In genomic region chr10:133376183-133376582, GRCh38 we compare ENCODE assay signal across 13 cellular contexts. TPM values are rescaled to one million over a fixed set of nuclear protein-coding genes. Genes with fewer than 3 reads are reported as not detected.
DNase-seq lines count a peak whose midpoint lies in the region; ATAC-seq and TF ChIP-seq lines count a peak whose summit lies in the region.
"Not testable (repeated sequence)": the region's sequence is repeated elsewhere in the genome, so short reads cannot be mapped to it uniquely, and the experiment has no call there.
"Had no signal": no experiment of that assay in that cellular context is flagged by ENCODE, and none has a peak within 500 bp of the region (broad histone marks: within the 10 kb centered on the region; RNA-seq: fewer than 3 reads in every experiment).

No MANE protein-coding gene starts in this region.

- not testable (repeated sequence) for H3K9me3 ChIP-seq in CD4-positive, alpha-beta T cell (ENCODE audit: control insufficient read depth, low read length)

- H3K4me1 Mint-ChIP-seq in CD4-positive, alpha-beta T cell (ENCODE audit: low read depth); activated naive CD8-positive, alpha-beta T cell treated with anti-CD3 and anti-CD28 coated beads, Interleukin-2, amount 10 ng/mL, durations not matched to agents 7 days and 5 days: not testable (repeated sequence)
- peaks cover 6 to 24% (median 14%) of the 10 kb centered on the region in 3 donors for H3K4me1 Mint-ChIP-seq in T-cell
- H3K4me1 Mint-ChIP-seq in activated T-cell treated with anti-CD3 and anti-CD28 coated beads, Interleukin-2, amount 50 U/mL, for 4 hours (ENCODE audit: low read depth) = peaks cover 16% of the 10 kb centered on the region
- H3K4me1 Mint-ChIP-seq in dendritic cell treated with granulocyte-macrophage colony-stimulating factor and Interleukin-4, amounts not matched to agents 40 ng/mL and 50 ng/mL, for 4 days (ENCODE audit: low read depth) = peaks cover 72% of the 10 kb centered on the region
- peaks cover 22% of the 10 kb centered on the region for H3K4me1 Mint-ChIP-seq in memory B cell
- H3K4me1 Mint-ChIP-seq in nephron = peaks cover 20% of the 10 kb centered on the region

- H3K9me3 Mint-ChIP-seq in CD4-positive, alpha-beta T cell; T-cell; activated T-cell treated with anti-CD3 and anti-CD28 coated beads, Interleukin-2, amount 50 U/mL, for 4 hours; activated naive CD8-positive, alpha-beta T cell treated with anti-CD3 and anti-CD28 coated beads, Interleukin-2, amount 10 ng/mL, durations not matched to agents 7 days and 5 days; dendritic cell treated with granulocyte-macrophage colony-stimulating factor and Interleukin-4, amounts not matched to agents 40 ng/mL and 50 ng/mL, for 4 days; memory B cell; nephron: not testable (repeated sequence)

- not testable (repeated sequence) for H3K27me3 Mint-ChIP-seq in CD4-positive, alpha-beta T cell; T-cell; activated T-cell treated with anti-CD3 and anti-CD28 coated beads, Interleukin-2, amount 50 U/mL, for 4 hours (ENCODE audit: low read depth); dendritic cell treated with granulocyte-macrophage colony-stimulating factor and Interleukin-4, amounts not matched to agents 40 ng/mL and 50 ng/mL, for 4 days; memory B cell; nephron (ENCODE audit: low read depth)
- H3K27me3 Mint-ChIP-seq in activated naive CD8-positive, alpha-beta T cell treated with anti-CD3 and anti-CD28 coated beads, Interleukin-2, amount 10 ng/mL, durations not matched to agents 7 days and 5 days = peaks cover 12% of the 10 kb centered on the region

- intact Hi-C loops in CD4-positive, alpha-beta T cell (cut with DNase I, micrococcal nuclease) = loop anchor here in 1 of 2 experiments (5.0 kb wide), 2 partner anchors 839 to 1069 kb away; partner anchors contain the start of genes INPP5A and STK32C
- intact Hi-C loops in dendritic cell treated with granulocyte-macrophage colony-stimulating factor and Interleukin-4, amounts not matched to agents 40 ng/mL and 50 ng/mL, for 4 days (cut with micrococcal nuclease) = not testable (repeated sequence)

- not testable (repeated sequence) for H3K36me3 Mint-ChIP-seq in CD4-positive, alpha-beta T cell (ENCODE audit: low read depth); T-cell; activated T-cell treated with anti-CD3 and anti-CD28 coated beads, Interleukin-2, amount 50 U/mL, for 4 hours (ENCODE audit: insufficient read depth); activated naive CD8-positive, alpha-beta T cell treated with anti-CD3 and anti-CD28 coated beads, Interleukin-2, amount 10 ng/mL, durations not matched to agents 7 days and 5 days; memory B cell; nephron (ENCODE audit: low read depth)
- H3K36me3 Mint-ChIP-seq in dendritic cell treated with granulocyte-macrophage colony-stimulating factor and Interleukin-4, amounts not matched to agents 40 ng/mL and 50 ng/mL, for 4 days (ENCODE audit: low read depth) = peaks cover 29% of the 10 kb centered on the region

- H3K27me3 ChIP-seq in CD4-positive, alpha-beta T cell (ENCODE audit: control insufficient read depth, insufficient read depth, low read length) = not testable (repeated sequence)

- not testable (repeated sequence) for DNase-seq in CD4-positive, alpha-beta T cell; T-cell; activated T-cell treated with anti-CD3 and anti-CD28 coated beads, Interleukin-2, amount 50 U/mL, for 4 hours; activated naive CD8-positive, alpha-beta T cell treated with anti-CD3 and anti-CD28 coated beads, Interleukin-2, amount 10 ng/mL, durations not matched to agents 7 days and 5 days; memory B cell (ENCODE audit: low spot score in 2 of 2); substantia nigra (lab: John Stamatoyannopoulos, UW)

- H3K4me3 Mint-ChIP-seq in CD4-positive, alpha-beta T cell = peak overlapping the region; percentile 87
- peak overlapping the region; percentile 32 to 73 (median 73) for H3K4me3 Mint-ChIP-seq in T-cell
- H3K4me3 Mint-ChIP-seq in activated T-cell treated with anti-CD3 and anti-CD28 coated beads, Interleukin-2, amount 50 U/mL, for 4 hours = peak overlapping the region; percentile 44
- H3K4me3 Mint-ChIP-seq in activated naive CD8-positive, alpha-beta T cell treated with anti-CD3 and anti-CD28 coated beads, Interleukin-2, amount 10 ng/mL, durations not matched to agents 7 days and 5 days = peak overlapping the region; percentile 37
- not testable (repeated sequence) for H3K4me3 Mint-ChIP-seq in dendritic cell treated with granulocyte-macrophage colony-stimulating factor and Interleukin-4, amounts not matched to agents 40 ng/mL and 50 ng/mL, for 4 days
- peak overlapping the region; percentile 63 for H3K4me3 Mint-ChIP-seq in memory B cell
- peak overlapping the region; percentile 65 to 71 (median 69) for H3K4me3 Mint-ChIP-seq in nephron

- TF ChIP-seq CTCF in CD4-positive, alpha-beta T cell (IDR thresholded peaks at IDR 0.05); nephron (IDR thresholded peaks at IDR 0.05; ENCODE audit: unreplicated experiment in 3 of 3): not testable (repeated sequence)

- H3K27ac Mint-ChIP-seq in CD4-positive, alpha-beta T cell = peak overlapping the region; percentile 33
- H3K27ac Mint-ChIP-seq in T-cell (peak overlapping the region in 1 of 2 donors; percentile 36), nephron (peak overlapping the region in 1 of 3 experiments; percentile 54)
- peak overlapping the region; percentile 56 for H3K27ac Mint-ChIP-seq in activated naive CD8-positive, alpha-beta T cell treated with anti-CD3 and anti-CD28 coated beads, Interleukin-2, amount 10 ng/mL, durations not matched to agents 7 days and 5 days
- H3K27ac Mint-ChIP-seq in dendritic cell treated with granulocyte-macrophage colony-stimulating factor and Interleukin-4, amounts not matched to agents 40 ng/mL and 50 ng/mL, for 4 days = peak overlapping the region; percentile 93
- H3K27ac Mint-ChIP-seq in memory B cell = not testable (repeated sequence)

- H3K27ac ChIP-seq in CD4-positive, alpha-beta T cell (ENCODE audit: low read depth, low read length) = not testable (repeated sequence)
- H3K27ac ChIP-seq in substantia nigra (ENCODE audit: low read depth, low read length, poor library complexity, severe bottlenecking) = peak overlapping the region; percentile 93

- POLR2A ChIA-PET in CD4-positive, alpha-beta T cell (lab: Charles Lee); T-cell (lab: Charles Lee); activated naive CD8-positive, alpha-beta T cell treated with anti-CD3 and anti-CD28 coated beads, Interleukin-2, amount 10 ng/mL, durations not matched to agents 7 days and 5 days (lab: Charles Lee): not testable (repeated sequence)

- CTCF ChIA-PET in CD4-positive, alpha-beta T cell (lab: Charles Lee); T-cell (lab: Charles Lee): not testable (repeated sequence)

- not testable (repeated sequence) for ATAC-seq in CD4-positive, alpha-beta T cell (ENCODE audit: poor library complexity); T-cell (replicated peaks in 1 of 4); activated T-cell treated with anti-CD3 and anti-CD28 coated beads, Interleukin-2, amount 50 U/mL, for 4 hours; activated naive CD8-positive, alpha-beta T cell treated with anti-CD3 and anti-CD28 coated beads, Interleukin-2, amount 10 ng/mL, durations not matched to agents 7 days and 5 days (ENCODE audit: low read depth); memory B cell (ENCODE audit: low read depth)

RNA-seq across cellular contexts. Expression of gene PAOX, which starts 2.9 kb away (rescaled TPM):
- total RNA-seq in CD4-positive, alpha-beta T cell = 1 to 10 TPM; 1.9 to 2.6 TPM
- total RNA-seq in T-cell = 10 to 100 TPM in 3 of 5 donors, 1 to 10 TPM in 2; 4.3 to 20.0 (median 14.5) TPM
- 1 to 10 TPM; 2.6 to 3.2 (median 2.9) TPM for total RNA-seq in activated T-cell treated with anti-CD3 and anti-CD28 coated beads, Interleukin-2, amount 50 U/mL, for 4 hours
- total RNA-seq in activated naive CD8-positive, alpha-beta T cell treated with anti-CD3 and anti-CD28 coated beads, Interleukin-2, amount 10 ng/mL, durations not matched to agents 7 days and 5 days = 1 to 10 TPM; 7.2 to 9.9 TPM
- total RNA-seq: H4 had no signal

RNA-seq across cellular contexts. Expression of gene ECHS1, which starts 3.0 kb away (rescaled TPM):
- 1 to 10 TPM; 7.6 to 8.3 TPM for total RNA-seq in CD4-positive, alpha-beta T cell
- total RNA-seq in T-cell = 10 to 100 TPM; 17.6 to 31.7 (median 27.2) TPM
- total RNA-seq in activated T-cell treated with anti-CD3 and anti-CD28 coated beads, Interleukin-2, amount 50 U/mL, for 4 hours = 10 to 100 TPM; 53.1 to 55.6 (median 53.9) TPM
- 10 to 100 TPM; 33.5 to 36.1 TPM for total RNA-seq in activated naive CD8-positive, alpha-beta T cell treated with anti-CD3 and anti-CD28 coated beads, Interleukin-2, amount 10 ng/mL, durations not matched to agents 7 days and 5 days

RNA-seq across cellular contexts. Expression of gene MTG1, which starts 17.8 kb away (rescaled TPM):
- total RNA-seq in CD4-positive, alpha-beta T cell = 10 to 100 TPM; 28.5 to 34.9 TPM
- total RNA-seq in T-cell = 10 to 100 TPM; 46.7 to 79.3 (median 69.4) TPM
- total RNA-seq in activated T-cell treated with anti-CD3 and anti-CD28 coated beads, Interleukin-2, amount 50 U/mL, for 4 hours = 10 to 100 TPM; 60.3 to 68.1 (median 67.1) TPM
- 10 to 100 TPM; 53.7 to 56.6 TPM for total RNA-seq in activated naive CD8-positive, alpha-beta T cell treated with anti-CD3 and anti-CD28 coated beads, Interleukin-2, amount 10 ng/mL, durations not matched to agents 7 days and 5 days

RNA-seq across cellular contexts. Expression of gene FUOM, which starts 18.4 kb away (rescaled TPM):
- 10 to 100 TPM; 10.3 to 11.7 TPM for total RNA-seq in CD4-positive, alpha-beta T cell
- 10 to 100 TPM in 4 of 5 donors, 1 to 10 TPM in 1; 9.4 to 30.3 (median 26.9) TPM for total RNA-seq in T-cell
- 10 to 100 TPM; 40.7 to 47.4 (median 46.6) TPM for total RNA-seq in activated T-cell treated with anti-CD3 and anti-CD28 coated beads, Interleukin-2, amount 50 U/mL, for 4 hours
- total RNA-seq in activated naive CD8-positive, alpha-beta T cell treated with anti-CD3 and anti-CD28 coated beads, Interleukin-2, amount 10 ng/mL, durations not matched to agents 7 days and 5 days = 10 to 100 TPM; 15.4 to 17.3 TPM

RNA-seq across cellular contexts. Expression of gene PRAP1, which starts 29.0 kb away (rescaled TPM):
- total RNA-seq in CD4-positive, alpha-beta T cell = not detected
- total RNA-seq in T-cell = not detected
- not detected for total RNA-seq in activated T-cell treated with anti-CD3 and anti-CD28 coated beads, Interleukin-2, amount 50 U/mL, for 4 hours
- not detected for total RNA-seq in activated naive CD8-positive, alpha-beta T cell treated with anti-CD3 and anti-CD28 coated beads, Interleukin-2, amount 10 ng/mL, durations not matched to agents 7 days and 5 days
- total RNA-seq: A172, GM12878, H4, PC-3, RPMI7951 had no signal
